ENCODE assay signal across 8 cellular contexts in genomic region chr6:32984639-32985389, GRCh38. TPM values are rescaled to one million over a fixed set of nuclear protein-coding genes. Genes with fewer than 3 reads are reported as not detected.
A peak's percentile ranks its signal among the peaks of the same experiment; 100 is the strongest.
DNase-seq lines count a peak whose midpoint lies in the region; ATAC-seq and TF ChIP-seq lines count a peak whose summit lies in the region.

No MANE protein-coding gene starts in this region.

- H4K20me1 ChIP-seq in KMS-11 (ENCODE audit: insufficient read depth) (peaks cover 13% of the 10 kb centered on the region), OCI-LY3 (ENCODE audit: insufficient read depth, low read length) (peaks cover 34% of the 10 kb centered on the region)

- H3K9me3 Mint-ChIP-seq in naive thymus-derived CD4-positive, alpha-beta T cell: no peaks in the 10 kb centered on the region
- no peaks in the 10 kb centered on the region for H3K9me3 Mint-ChIP-seq in stimulated activated memory B cell treated with anti-CD40 and anti-IgM and Interleukin-4, amounts not matched to agents 10 μg/mL and 1 μg/mL and 100 μg/mL, for 72 hours

- no peak overlapping the region for H2AFZ ChIP-seq in KMS-11 (ENCODE audit: low read depth)
- H2AFZ ChIP-seq in OCI-LY3 (ENCODE audit: low read depth, low read length): no peak overlapping the region

- in situ Hi-C loops in GM13977 (cut with MboI; ENCODE audit: low pct_unique_long_range_greater_than_20kb, low sequenced_read_pairs, unreplicated experiment): no loop called here

- no peaks in the 10 kb centered on the region for H3K9me3 ChIP-seq in OCI-LY3 (ENCODE audit: insufficient read depth, low read length)
- H3K9me3 ChIP-seq in naive thymus-derived CD4-positive, alpha-beta T cell (ENCODE audit: control insufficient read depth in 2 of 3, low read length in 3 of 3): no peaks in the 10 kb centered on the region

- intact Hi-C loops in naive thymus-derived CD4-positive, alpha-beta T cell (cut with micrococcal nuclease): loop anchor here (1.0 kb wide), 5 partner anchors 13 to 100 kb away; partner anchors contain the start of genes BRD2 (in 1 of the 2) and HLA-DMA (in 1 of the 2)

- H3K9ac ChIP-seq in KMS-11 (no peak overlapping the region), OCI-LY3 (ENCODE audit: low read length) (no peak overlapping the region)

- H3K36me3 ChIP-seq in KMS-11 (ENCODE audit: insufficient read depth): 0 out of 2 replicates have a peak, but pooled peaks cover 3% of the 10 kb centered on the region
- peaks cover 31% of the 10 kb centered on the region for H3K36me3 ChIP-seq in OCI-LY3 (replicated peaks; ENCODE audit: low read depth, low read length)
- H3K36me3 ChIP-seq in naive thymus-derived CD4-positive, alpha-beta T cell (ENCODE audit: control insufficient read depth in 2 of 3, insufficient read depth in 3 of 3, low read length in 3 of 3): peaks cover 11 to 23% (median 21%) of the 10 kb centered on the region in 3 experiments

- H3K27me3 ChIP-seq in KMS-11 (ENCODE audit: insufficient read depth, low read depth) (no peaks in the 10 kb centered on the region), OCI-LY3 (ENCODE audit: low read depth, low read length) (no peaks in the 10 kb centered on the region)
- H3K27me3 ChIP-seq in naive thymus-derived CD4-positive, alpha-beta T cell (ENCODE audit: control insufficient read depth in 2 of 2, insufficient read depth in 2 of 2, low read length in 2 of 2): no peaks in the 10 kb centered on the region

- H3K4me1 ChIP-seq in KMS-11 (ENCODE audit: low read depth, poor library complexity, severe bottlenecking) (peaks cover 10% of the 10 kb centered on the region), OCI-LY3 (ENCODE audit: low read length) (peaks cover 4% of the 10 kb centered on the region; the same call in 1 of the 2 replicates)
- peaks cover 0 to 6% of the 10 kb centered on the region in 2 donors for H3K4me1 ChIP-seq in naive thymus-derived CD4-positive, alpha-beta T cell (ENCODE audit: control insufficient read depth in 2 of 2, insufficient read depth in 2 of 2, low read length in 2 of 2)

- ATAC-seq in naive thymus-derived CD4-positive, alpha-beta T cell: peak; percentile 86
- ATAC-seq in stimulated activated memory B cell treated with anti-CD40 and anti-IgM and Interleukin-4, amounts not matched to agents 10 μg/mL and 1 μg/mL and 100 μg/mL, for 72 hours: peak; percentile 94
- no peak for ATAC-seq in HG03045 (IDR thresholded peaks at IDR 0.05; ENCODE audit: unreplicated experiment)

- H3K36me3 Mint-ChIP-seq in naive thymus-derived CD4-positive, alpha-beta T cell: peaks cover 3 to 9% (median 8%) of the 10 kb centered on the region in 5 donors
- H3K36me3 Mint-ChIP-seq in stimulated activated memory B cell treated with anti-CD40 and anti-IgM and Interleukin-4, amounts not matched to agents 10 μg/mL and 1 μg/mL and 100 μg/mL, for 72 hours: peaks cover 28% of the 10 kb centered on the region

- peaks cover 15 to 29% (median 22%) of the 10 kb centered on the region in 7 donors for H3K4me1 Mint-ChIP-seq in naive thymus-derived CD4-positive, alpha-beta T cell
- peaks cover 54% of the 10 kb centered on the region for H3K4me1 Mint-ChIP-seq in stimulated activated memory B cell treated with anti-CD40 and anti-IgM and Interleukin-4, amounts not matched to agents 10 μg/mL and 1 μg/mL and 100 μg/mL, for 72 hours

- POLR2A ChIA-PET in naive thymus-derived CD4-positive, alpha-beta T cell (lab: Charles Lee): interaction anchor here (1.0 to 25.6 kb wide), 9 partner anchors 16 to 327 kb away, joined by 3 to 638 read pairs (median 5); partner anchors contain the start of genes BRD2, HLA-DMA, HLA-DMB and PSMB8

- TF ChIP-seq CTCF in GM13977 (IDR thresholded peaks at IDR 0.05; ENCODE audit: extremely low read depth, insufficient read depth, missing control alignments) (peak; percentile 84), KMS-11 (conservative IDR thresholded peaks at IDR 0.05; ENCODE audit: low read depth, low read length) (peak; percentile 86; the same call in 1 of the 2 replicates), OCI-LY3 (IDR thresholded peaks at IDR 0.05; ENCODE audit: low read depth, low read length) (peak; percentile 80)

- CTCF ChIA-PET in naive thymus-derived CD4-positive, alpha-beta T cell (lab: Charles Lee): interaction anchor here (0.6 to 6.1 kb wide), 37 partner anchors 11 to 1912 kb away, joined by 3 to 157 read pairs (median 5); partner anchors contain the start of genes BRD2, HLA-DMA, HLA-DMB and HLA-DOA

- H3K79me2 ChIP-seq in KMS-11 (ENCODE audit: insufficient read depth, low read depth) (no peaks in the 10 kb centered on the region), OCI-LY3 (ENCODE audit: low read length) (peaks cover 7% of the 10 kb centered on the region; the same call in 1 of the 2 replicates)

- H3K27ac ChIP-seq in KMS-11 (peak overlapping the region; percentile 45), OCI-LY3 (ENCODE audit: low read length) (peak overlapping the region; percentile 52), epithelial cell of prostate (peak overlapping the region; percentile 21)
- no peak overlapping the region for H3K27ac ChIP-seq in naive thymus-derived CD4-positive, alpha-beta T cell (ENCODE audit: low read depth, low read length)

- no peak overlapping the region; the same call in 1 of the 2 replicates for H3K4me2 ChIP-seq in KMS-11
- H3K4me2 ChIP-seq in OCI-LY3 (ENCODE audit: low read length): no peak overlapping the region

- H3K4me3 ChIP-seq in KMS-11 (IDR thresholded peaks at IDR 0.05; ENCODE audit: insufficient read depth, low read depth, low read length) (no peak overlapping the region), OCI-LY3 (ENCODE audit: low read length) (no peak overlapping the region)
- H3K4me3 ChIP-seq in naive thymus-derived CD4-positive, alpha-beta T cell (ENCODE audit: low read length): no peak overlapping the region

- H3K4me3 Mint-ChIP-seq in naive thymus-derived CD4-positive, alpha-beta T cell: peak overlapping the region in 1 of 10 donors; percentile 4
- no peak overlapping the region for H3K4me3 Mint-ChIP-seq in stimulated activated memory B cell treated with anti-CD40 and anti-IgM and Interleukin-4, amounts not matched to agents 10 μg/mL and 1 μg/mL and 100 μg/mL, for 72 hours

- peak overlapping the region in 6 of 9 donors; percentile 34 to 75 (median 46) for H3K27ac Mint-ChIP-seq in naive thymus-derived CD4-positive, alpha-beta T cell
- H3K27ac Mint-ChIP-seq in stimulated activated memory B cell treated with anti-CD40 and anti-IgM and Interleukin-4, amounts not matched to agents 10 μg/mL and 1 μg/mL and 100 μg/mL, for 72 hours: peak overlapping the region; percentile 45

- peak; percentile 74 for DNase-seq in GM13977 (ENCODE audit: low spot score)
- DNase-seq in activated CD8-positive, alpha-beta memory T cell treated with anti-CD3 and anti-CD28 coated beads, Interleukin-2, amount 50 U/mL, for 4 hours: peak; percentile 91
- peak; percentile 49 for DNase-seq in epithelial cell of prostate (ENCODE audit: low read depth, low spot score)
- peak; percentile 69 to 87 (median 84) for DNase-seq in naive thymus-derived CD4-positive, alpha-beta T cell

- H3K27me3 Mint-ChIP-seq in naive thymus-derived CD4-positive, alpha-beta T cell: no peaks in the 10 kb centered on the region
- no peaks in the 10 kb centered on the region for H3K27me3 Mint-ChIP-seq in stimulated activated memory B cell treated with anti-CD40 and anti-IgM and Interleukin-4, amounts not matched to agents 10 μg/mL and 1 μg/mL and 100 μg/mL, for 72 hours

RNA-seq across cellular contexts. Expression of gene BRD2, which starts 16.4 kb away (rescaled TPM):
- 100 to 1,000 TPM; 275 to 391 (median 360) TPM for total RNA-seq in naive thymus-derived CD4-positive, alpha-beta T cell
- 10 to 100 TPM; 33.4 to 82.6 TPM for polyA plus RNA-seq in naive thymus-derived CD4-positive, alpha-beta T cell

RNA-seq across cellular contexts. Expression of gene HLA-DOA, which starts 24.6 kb away (rescaled TPM):
- total RNA-seq in naive thymus-derived CD4-positive, alpha-beta T cell: 10 to 100 TPM in 1 of 5 experiments, 1 to 10 TPM in 4; 3.0 to 10.5 (median 5.4) TPM
- polyA plus RNA-seq in naive thymus-derived CD4-positive, alpha-beta T cell: 1 to 10 TPM; 4.6 to 6.7 TPM

RNA-seq across cellular contexts. Expression of gene HLA-DMA, which starts 31.9 kb away (rescaled TPM):
- total RNA-seq in naive thymus-derived CD4-positive, alpha-beta T cell: 100 to 1,000 TPM in 1 of 5 experiments, 10 to 100 TPM in 4; 12.5 to 120 (median 29.6) TPM
- polyA plus RNA-seq in naive thymus-derived CD4-positive, alpha-beta T cell: 10 to 100 TPM; 19.3 to 25.6 TPM

RNA-seq across cellular contexts. Expression of gene HLA-DMB, which starts 44.0 kb away (rescaled TPM):
- total RNA-seq in naive thymus-derived CD4-positive, alpha-beta T cell: 10 to 100 TPM in 2 of 5 experiments, 1 to 10 TPM in 3; 7.8 to 82.5 (median 9.1) TPM
- 10 to 100 TPM in 1 of 2 donors, 1 to 10 TPM in 1; 8.2 to 11.9 TPM for polyA plus RNA-seq in naive thymus-derived CD4-positive, alpha-beta T cell
